In genomic region chr14:22159049-22159448, GRCh38 we compare ENCODE assay signal across 17 cellular contexts.
DNase-seq lines count a peak whose midpoint lies in the region; ATAC-seq and TF ChIP-seq lines count a peak whose summit lies in the region.
"Had no signal": no experiment of that assay in that cellular context is flagged by ENCODE, and none has a peak within 500 bp of the region (broad histone marks: within the 10 kb centered on the region; RNA-seq: fewer than 3 reads in every experiment).

No MANE protein-coding gene starts in this region.

- H3K27me3 Mint-ChIP-seq in activated naive CD4-positive, alpha-beta T cell treated with anti-CD3 and anti-CD28 coated beads for 36 hours (ENCODE audit: low read depth), result no peaks in the 10 kb centered on the region
- no peaks in the 10 kb centered on the region for H3K27me3 Mint-ChIP-seq in mesothelial cell of epicardium (ENCODE audit: low read depth)

- no peaks in the 10 kb centered on the region for H3K9me3 Mint-ChIP-seq in activated naive CD4-positive, alpha-beta T cell treated with anti-CD3 and anti-CD28 coated beads for 36 hours
- no peaks in the 10 kb centered on the region for H3K9me3 Mint-ChIP-seq in mesothelial cell of epicardium

- H3K4me3 Mint-ChIP-seq in activated naive CD4-positive, alpha-beta T cell treated with anti-CD3 and anti-CD28 coated beads for 36 hours, result no peak overlapping the region
- no peak overlapping the region for H3K4me3 Mint-ChIP-seq in mesothelial cell of epicardium

- no peaks in the 10 kb centered on the region for H3K36me3 ChIP-seq in thyroid gland
- H3K36me3 ChIP-seq: esophagus muscularis mucosa had no signal

- H3K27me3 ChIP-seq in thyroid gland, result no peaks in the 10 kb centered on the region
- H3K27me3 ChIP-seq: esophagus muscularis mucosa had no signal

- peak overlapping the region; percentile 30 for H3K27ac Mint-ChIP-seq in activated naive CD4-positive, alpha-beta T cell treated with anti-CD3 and anti-CD28 coated beads for 36 hours
- no peak overlapping the region for H3K27ac Mint-ChIP-seq in mesothelial cell of epicardium

- H3K4me1 Mint-ChIP-seq in activated naive CD4-positive, alpha-beta T cell treated with anti-CD3 and anti-CD28 coated beads for 36 hours (ENCODE audit: low read depth), result peaks cover 11% of the 10 kb centered on the region
- no peaks in the 10 kb centered on the region for H3K4me1 Mint-ChIP-seq in mesothelial cell of epicardium

- no peak for TF ChIP-seq CTCF in mesothelial cell of epicardium (IDR thresholded peaks at IDR 0.05; ENCODE audit: unreplicated experiment)
- no peak for TF ChIP-seq CTCF in thyroid gland (IDR thresholded peaks at IDR 0.05)

- 63 to 98% methylated on average over 2 of the region's 2 CpGs for WGBS in thyroid gland, 2 donors

- H3K36me3 Mint-ChIP-seq in activated naive CD4-positive, alpha-beta T cell treated with anti-CD3 and anti-CD28 coated beads for 36 hours (ENCODE audit: low read depth), result no peaks in the 10 kb centered on the region
- no peaks in the 10 kb centered on the region for H3K36me3 Mint-ChIP-seq in mesothelial cell of epicardium

- H3K27ac ChIP-seq in epithelial cell of prostate (peak overlapping the region; percentile 88), thyroid gland (no peak overlapping the region)
- H3K27ac ChIP-seq: esophagus muscularis mucosa had no signal

- CTCF ChIA-PET in activated naive CD4-positive, alpha-beta T cell treated with anti-CD3 and anti-CD28 coated beads for 36 hours (lab: Charles Lee), result no interaction called here

- H3K4me3 ChIP-seq in thyroid gland (replicated peaks in 1 of 3), result no peak overlapping the region
- H3K4me3 ChIP-seq: esophagus muscularis mucosa, lung had no signal

- DNase-seq in activated naive CD4-positive, alpha-beta T cell treated with anti-CD3 and anti-CD28 coated beads for 36 hours, result no peak
- DNase-seq in activated naive CD4-positive, alpha-beta T cell treated with anti-CD3 and anti-CD28 coated beads, Interleukin-2, amount 50 U/mL, for 16 hours, result no peak
- DNase-seq in RKO (ENCODE audit: low spot score) (peak; percentile 4), epithelial cell of prostate (ENCODE audit: low read depth, low spot score) (peak; percentile 89), ureter (ENCODE audit: low spot score) (peak; percentile 65), mesothelial cell of epicardium (ENCODE audit: low spot score in 2 of 2, unreplicated experiment in 2 of 2) (no peak), Right ventricle myocardium superior (no peak), thyroid gland (no peak)
- DNase-seq: DMS 273 treated with DMSO at 0.1 percent for 48 hours, Karpas-422, NCI-H187 treated with DMSO at 0.1 percent for 48 hours, NCI-H526 treated with DMSO at 0.1 percent for 48 hours, nucleus accumbens, SIG-M5, substantia nigra had no signal

- no peaks in the 10 kb centered on the region for H3K4me1 ChIP-seq in thyroid gland
- H3K4me1 ChIP-seq: esophagus muscularis mucosa had no signal

- TF ChIP-seq POLR2A in thyroid gland (IDR thresholded peaks at IDR 0.05), result no peak

- intact Hi-C loops in activated naive CD4-positive, alpha-beta T cell treated with anti-CD3 and anti-CD28 coated beads for 36 hours (cut with micrococcal nuclease), result no loop called here
- intact Hi-C loops in Right ventricle myocardium superior (cut with DNase I) (no loop called here), thyroid gland (cut with DNase I) (no loop called here)

- ATAC-seq in Right ventricle myocardium superior (ENCODE audit: poor library complexity), result no peak

- H3K9me3 ChIP-seq in thyroid gland, result no peaks in the 10 kb centered on the region
- H3K9me3 ChIP-seq: esophagus muscularis mucosa had no signal

Comparison
In these comparisons a context has a peak if more than half of its experiments do, and no peak if none do; other contexts are left out.
1. DNase-seq: peak in RKO (single experiment), epithelial cell of prostate (single experiment) and ureter (single experiment); none in activated naive CD4-positive, alpha-beta T cell treated with anti-CD3 and anti-CD28 coated beads for 36 hours (single experiment), activated naive CD4-positive, alpha-beta T cell treated with anti-CD3 and anti-CD28 coated beads, Interleukin-2, amount 50 U/mL, for 16 hours (single experiment), mesothelial cell of epicardium (0 of 2), Right ventricle myocardium superior (single experiment) and thyroid gland (0 of 2).